In the genomic region with DNA sequence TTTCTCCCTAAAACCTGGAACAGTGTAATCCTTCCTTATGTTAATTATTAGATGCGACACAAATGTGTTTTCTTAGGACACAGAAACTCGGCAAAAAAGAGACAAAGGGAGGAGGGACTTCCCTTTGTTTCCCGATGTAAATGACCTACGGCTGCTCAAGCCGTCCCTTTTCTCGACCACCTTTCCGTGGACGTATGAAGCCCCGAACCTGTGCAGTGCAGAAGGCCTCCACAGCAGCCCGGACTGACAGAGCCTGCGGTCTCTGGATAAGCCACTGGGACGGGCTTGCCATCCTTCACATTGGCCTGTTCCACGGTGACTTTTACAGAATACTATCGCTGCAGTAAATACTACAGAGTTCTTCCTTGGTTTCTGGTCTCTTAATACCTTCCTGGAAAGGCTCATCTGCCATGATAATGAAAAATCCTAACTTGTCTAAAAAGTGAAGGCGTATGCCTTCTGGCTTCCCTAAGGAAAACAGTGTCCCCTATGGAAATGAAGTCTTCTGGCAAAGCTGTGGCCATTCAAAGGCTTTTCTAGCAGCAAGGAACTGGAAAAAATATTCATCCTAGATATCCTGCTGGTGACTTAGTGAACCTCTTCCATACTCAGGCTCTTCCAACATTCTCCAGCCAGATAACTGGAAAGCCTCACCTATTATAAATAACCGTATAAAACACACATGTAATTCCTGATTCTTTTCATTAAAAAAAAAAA, we compare ENCODE assay signal across 8 cellular contexts.
DNase-seq lines count a peak whose midpoint lies in the region; ATAC-seq, FAIRE-seq and TF ChIP-seq lines count a peak whose summit lies in the region.

No MANE protein-coding gene starts in this region.

- CTCF ChIA-PET in RWPE1 (lab: Yijun Ruan, JAX), result interaction anchor here (0.7 kb wide), 2 partner anchors 18 to 251 kb away, joined by 3 read pairs; no protein-coding TSS in a partner anchor

- H3K27ac ChIP-seq in CD4-positive, CD25-positive, alpha-beta regulatory T cell (ENCODE audit: insufficient read depth, low read length, poor library complexity, severe bottlenecking), result no peak overlapping the region
- H3K27ac ChIP-seq in RWPE1, result peak overlapping the region; percentile 90

- ATAC-seq in CD4-positive, CD25-positive, alpha-beta regulatory T cell (ENCODE audit: low read depth in 2 of 2), result no peak
- ATAC-seq in GM18867 (IDR thresholded peaks at IDR 0.05; ENCODE audit: unreplicated experiment), result no peak

- peaks cover 33 to 73% (median 59%) of the 10 kb centered on the region in 4 donors for H3K4me1 Mint-ChIP-seq in CD4-positive, CD25-positive, alpha-beta regulatory T cell

- no peaks in the 10 kb centered on the region for H3K36me3 ChIP-seq in CD4-positive, CD25-positive, alpha-beta regulatory T cell (ENCODE audit: control insufficient read depth, insufficient read depth, low read length)
- H3K36me3 ChIP-seq in neuron (ENCODE audit: insufficient read depth, low read length), result no peaks in the 10 kb centered on the region

- no peak overlapping the region for H3K4me3 ChIP-seq in CD4-positive, CD25-positive, alpha-beta regulatory T cell (ENCODE audit: low read depth, low read length)
- H3K4me3 ChIP-seq in epithelial cell of proximal tubule (ENCODE audit: low read depth, low read length) (peak overlapping the region; percentile 82), neuron (ENCODE audit: low read length) (peak overlapping the region; percentile 75)

- H3K27me3 ChIP-seq in CD4-positive, CD25-positive, alpha-beta regulatory T cell (ENCODE audit: control insufficient read depth, insufficient read depth, low read length), result no peaks in the 10 kb centered on the region
- peaks cover 10% of the 10 kb centered on the region for H3K27me3 ChIP-seq in neuron (ENCODE audit: insufficient read depth, low read length)

- no peaks in the 10 kb centered on the region for H3K36me3 Mint-ChIP-seq in CD4-positive, CD25-positive, alpha-beta regulatory T cell

- no peak for DNase-seq in CD4-positive, CD25-positive, alpha-beta regulatory T cell
- DNase-seq in RWPE1 (ENCODE audit: low spot score) (no peak), epithelial cell of proximal tubule (ENCODE audit: low read depth) (no peak), SIG-M5 (lab: John Stamatoyannopoulos, UW) (no peak), D721Med (ENCODE audit: insufficient read length, low spot score) (no peak), NCI-H187 treated with DMSO at 0.1 percent for 48 hours (lab: John Stamatoyannopoulos, UW) (no peak)

- peaks cover 7% of the 10 kb centered on the region for H3K27me3 Mint-ChIP-seq in CD4-positive, CD25-positive, alpha-beta regulatory T cell

- peak overlapping the region; percentile 90 to 95 (median 92) for H3K4me3 Mint-ChIP-seq in CD4-positive, CD25-positive, alpha-beta regulatory T cell

- no peaks in the 10 kb centered on the region for H3K9me3 Mint-ChIP-seq in CD4-positive, CD25-positive, alpha-beta regulatory T cell

- TF ChIP-seq CTCF in RWPE1 (conservative IDR thresholded peaks at IDR 0.05; ENCODE audit: low read depth), result no peak
- peak; percentile 4 for TF ChIP-seq CTCF in epithelial cell of proximal tubule (conservative IDR thresholded peaks at IDR 0.05; ENCODE audit: low read depth, low read length)
- no peak for TF ChIP-seq CTCF in D721Med (IDR thresholded peaks at IDR 0.05; ENCODE audit: insufficient read depth, missing control alignments)

- H3K9me3 ChIP-seq in CD4-positive, CD25-positive, alpha-beta regulatory T cell (ENCODE audit: control insufficient read depth in 2 of 2, low read length in 2 of 2), result no peaks in the 10 kb centered on the region
- H3K9me3 ChIP-seq in neuron (ENCODE audit: low read length), result peaks cover 2% of the 10 kb centered on the region

- no peak overlapping the region for H2AFZ ChIP-seq in neuron (ENCODE audit: low read depth, low read length)

- no peak for FAIRE-seq in D721Med (lab: Jason Lieb, UNC)

- peak overlapping the region; percentile 87 to 95 (median 91) for H3K27ac Mint-ChIP-seq in CD4-positive, CD25-positive, alpha-beta regulatory T cell

- H3K4me1 ChIP-seq in CD4-positive, CD25-positive, alpha-beta regulatory T cell (ENCODE audit: control insufficient read depth, insufficient read depth, low read length, poor library complexity, severe bottlenecking), result peaks cover 49% of the 10 kb centered on the region
- H3K4me1 ChIP-seq in neuron (ENCODE audit: insufficient read depth, low read length), result peaks cover 27% of the 10 kb centered on the region

- POLR2A ChIA-PET in RWPE1 (lab: Yijun Ruan, JAX; ENCODE audit: low non-redundant PET), result no interaction called here
